ENCODE assay signal across 8 cellular contexts in the genomic region with DNA sequence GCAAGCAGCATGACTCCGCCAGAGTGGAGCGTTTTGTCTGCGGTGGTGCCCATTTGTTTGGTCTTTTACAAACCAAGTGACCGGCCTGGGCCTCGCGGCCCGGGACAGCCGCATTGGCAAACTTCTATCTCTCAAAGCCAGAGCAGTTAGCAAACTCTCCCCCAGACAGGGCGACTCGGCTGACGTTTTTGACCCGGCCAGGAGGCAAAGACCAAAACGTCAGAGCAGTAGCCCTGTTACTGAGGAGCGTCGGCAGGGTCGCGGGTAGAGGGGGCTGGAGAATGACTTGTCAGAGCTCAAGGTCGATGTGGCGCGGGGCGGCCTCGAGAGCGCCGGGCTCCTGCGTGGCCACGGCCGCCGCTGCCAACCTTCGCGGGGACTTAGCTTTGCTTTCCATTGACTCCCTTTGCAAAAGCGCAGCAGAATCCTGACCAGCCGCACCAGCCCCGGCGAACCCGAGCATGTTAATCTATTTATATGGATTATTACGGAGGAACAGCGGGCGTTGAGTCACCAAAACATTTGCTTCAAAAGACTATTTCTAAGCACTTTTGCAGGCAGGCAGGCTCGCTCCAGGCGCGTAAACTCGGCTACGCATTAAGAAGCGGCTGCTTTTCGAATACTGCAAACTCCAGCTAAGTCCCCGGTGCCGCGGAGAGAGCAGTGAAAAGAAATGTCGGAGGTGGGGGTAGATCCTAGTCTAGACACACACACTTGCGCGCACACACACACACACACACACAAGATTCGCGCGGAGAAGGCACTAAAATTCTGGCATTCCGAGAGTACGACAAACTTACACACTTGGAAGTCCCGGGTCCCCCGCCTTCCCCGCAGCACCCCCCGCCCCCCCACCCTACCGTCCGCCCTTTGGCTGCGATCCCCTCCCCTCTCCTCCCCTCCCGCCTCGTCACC. TPM values are rescaled to one million over a fixed set of nuclear protein-coding genes. Genes with fewer than 3 reads are reported as not detected.
DNase-seq lines count a peak whose midpoint lies in the region; ATAC-seq and TF ChIP-seq lines count a peak whose summit lies in the region.

No MANE protein-coding gene starts in this region.

- H3K9me3 ChIP-seq in adrenal gland (replicated peaks in 1 of 3) (no peaks in the 10 kb centered on the region), hepatocyte (ENCODE audit: low read depth) (no peaks in the 10 kb centered on the region), skeletal muscle satellite cell (replicated peaks; ENCODE audit: low read length) (no peaks in the 10 kb centered on the region)

- ATAC-seq in HG03139 (IDR thresholded peaks at IDR 0.05; ENCODE audit: unreplicated experiment) (no peak), GM19463 (IDR thresholded peaks at IDR 0.05; ENCODE audit: unreplicated experiment) (no peak)

- DNase-seq in ELR (ENCODE audit: low read depth) (peak; percentile 91), HuH-7.5 (ENCODE audit: low spot score) (peak; percentile 59), adrenal gland (peak; percentile 20 to 62 (median 40)), hepatocyte (ENCODE audit: low spot score) (peak; percentile 76), Kasumi-1 (lab: John Stamatoyannopoulos, UW) (no peak)

- peaks cover 4 to 28% of the 10 kb centered on the region in 2 donors for H3K4me1 ChIP-seq in adrenal gland (replicated peaks in 1 of 2)
- peaks cover 38% of the 10 kb centered on the region for H3K4me1 ChIP-seq in hepatocyte (ENCODE audit: insufficient read depth)
- peaks cover 30% of the 10 kb centered on the region for H3K4me1 ChIP-seq in skeletal muscle satellite cell (ENCODE audit: control insufficient read depth, insufficient read depth, low read length)

- peaks cover 29% of the 10 kb centered on the region for H4K20me1 ChIP-seq in hepatocyte (ENCODE audit: insufficient read depth, poor library complexity, severe bottlenecking)

- H3K79me2 ChIP-seq in hepatocyte: peaks cover 38% of the 10 kb centered on the region

- H3K27ac ChIP-seq in adrenal gland (peak overlapping the region in 1 of 5 donors; percentile 78), hepatocyte (peak overlapping the region; percentile 53)

- peak overlapping the region; percentile 88 for H3K4me2 ChIP-seq in hepatocyte
- H3K4me2 ChIP-seq in skeletal muscle satellite cell (ENCODE audit: low read length): peak overlapping the region; percentile 95

- no peaks in the 10 kb centered on the region for H3K9me2 ChIP-seq in hepatocyte (replicated peaks; ENCODE audit: insufficient read depth)

- peak overlapping the region; percentile 23 for H2AFZ ChIP-seq in hepatocyte

- H3K36me3 ChIP-seq in adrenal gland (replicated peaks in 1 of 2) (no peaks in the 10 kb centered on the region), hepatocyte (replicated peaks; ENCODE audit: insufficient read depth, low read depth) (no peaks in the 10 kb centered on the region), skeletal muscle satellite cell (ENCODE audit: insufficient read depth, low read length) (peaks cover 12% of the 10 kb centered on the region)

- intact Hi-C loops in adrenal gland (cut with DNase I): loop anchor here in 1 of 2 donors (5.0 to 10.0 kb wide), 4 partner anchors 415 to 1475 kb away; no protein-coding TSS in a partner anchor

- TF ChIP-seq CTCF in adrenal gland (IDR thresholded peaks at IDR 0.05) (no peak), hepatocyte (IDR thresholded peaks at IDR 0.05; ENCODE audit: poor library complexity) (no peak)

- peak overlapping the region in 2 of 4 donors; percentile 5 to 59 for H3K4me3 ChIP-seq in adrenal gland
- H3K4me3 ChIP-seq in hepatocyte: peak overlapping the region; percentile 14
- H3K4me3 ChIP-seq in skeletal muscle satellite cell (ENCODE audit: low read length): peak overlapping the region; percentile 86

- H3K9ac ChIP-seq in skeletal muscle satellite cell (ENCODE audit: low read depth, low read length): peak overlapping the region; percentile 54

- TF ChIP-seq POLR2A in adrenal gland (IDR thresholded peaks at IDR 0.05): no peak

- 3 to 8% (median 3%) methylated on average over 34 to 65 of the region's 65 CpGs for WGBS in adrenal gland, 4 donors
- WGBS in hepatocyte (ENCODE audit: low lambda C conversion rate, missing lambda C conversion rate): 1% methylated on average over 51 of the region's 65 CpGs

- peaks cover 62% of the 10 kb centered on the region for H3K27me3 ChIP-seq in adrenal gland
- peaks cover 43% of the 10 kb centered on the region for H3K27me3 ChIP-seq in hepatocyte
- H3K27me3 ChIP-seq in skeletal muscle satellite cell (ENCODE audit: control insufficient read depth, insufficient read depth, low read length): peaks cover 15% of the 10 kb centered on the region

RNA-seq across cellular contexts. Expression of a gene that starts 0.6 kb away (rescaled TPM):
- total RNA-seq in adrenal gland (1 to 10 TPM; 2.1 to 8.9 (median 5.5) TPM), hepatocyte (31.8 and 36.9 TPM in 2 replicates)
- polyA plus RNA-seq in adrenal gland (1 to 10 TPM in 2 of 3 donors, under 1 TPM in 1; 0.95 to 3.5 (median 3.0) TPM), hepatocyte (74.6 and 87.3 TPM in 2 replicates)
- 0.44 and 0.51 TPM in 2 replicates for total RNA-seq in skeletal muscle satellite cell (2012; rRNA removed)

Comparison
In these comparisons a context has a peak if more than half of its experiments do, and no peak if none do; other contexts are left out.
1. DNase-seq: peak in ELR (single experiment), HuH-7.5 (single experiment), adrenal gland (7 of 7) and hepatocyte (single experiment); none in Kasumi-1 (0 of 2).